In the genomic region with DNA sequence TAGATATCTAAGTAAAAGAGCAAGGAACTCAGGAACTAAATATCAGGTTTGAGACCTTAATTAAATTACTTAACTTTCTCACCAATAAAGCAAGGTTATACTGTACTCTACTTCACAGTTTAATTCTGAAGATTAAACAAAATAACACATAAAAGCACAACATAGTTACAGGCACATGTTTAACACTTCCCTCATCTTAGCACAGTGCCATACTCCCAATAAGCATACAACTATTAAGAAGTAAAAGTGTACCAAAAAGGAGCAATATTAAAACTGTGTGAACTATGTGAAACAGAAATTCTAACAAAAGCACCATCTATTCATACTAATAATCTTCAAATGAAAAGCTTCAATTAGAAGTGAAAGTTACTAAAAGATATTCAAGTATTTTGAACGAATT, we compare ENCODE assay signal across 9 cellular contexts. TPM values are rescaled to one million over a fixed set of nuclear protein-coding genes. Genes with fewer than 3 reads are reported as not detected.
DNase-seq lines count a peak whose midpoint lies in the region; ATAC-seq and TF ChIP-seq lines count a peak whose summit lies in the region.
"Had no signal": no experiment of that assay in that cellular context is flagged by ENCODE, and none has a peak within 500 bp of the region (broad histone marks: within the 10 kb centered on the region; RNA-seq: fewer than 3 reads in every experiment).

No MANE protein-coding gene starts in this region.

- peaks cover 17% of the 10 kb centered on the region for H3K4me1 Mint-ChIP-seq in progenitor cell of endocrine pancreas (ENCODE audit: low read depth)

- ATAC-seq in Panc1 (no peak), GM21737 (IDR thresholded peaks at IDR 0.05; ENCODE audit: unreplicated experiment) (no peak)

- no TSS peak for BruUV-seq in Panc1 (replicated peaks; lab: Mats Ljungman, UMichigan)

- H3K27me3 ChIP-seq in Panc1 (ENCODE audit: control insufficient read depth, insufficient read depth, low read length), result no peaks in the 10 kb centered on the region

- H3K9me3 ChIP-seq in Panc1 (ENCODE audit: control insufficient read depth, insufficient read depth, low read depth, low read length), result no peaks in the 10 kb centered on the region

- peak overlapping the region; percentile 93 for H3K4me3 Mint-ChIP-seq in progenitor cell of endocrine pancreas (ENCODE audit: low read depth)

- no peaks in the 10 kb centered on the region for H3K9me3 Mint-ChIP-seq in progenitor cell of endocrine pancreas (ENCODE audit: low read depth)

- intact Hi-C loops in Panc1 (cut with micrococcal nuclease; ENCODE audit: unreplicated experiment), result no loop called here

- H3K27ac ChIP-seq in Panc1 (ENCODE audit: low read length), result peak overlapping the region; percentile 93

- peaks cover 13% of the 10 kb centered on the region for H3K36me3 Mint-ChIP-seq in progenitor cell of endocrine pancreas (ENCODE audit: insufficient read depth)

- POLR2A ChIA-PET in Panc1 (lab: Charles Lee), result no interaction called here

- H3K27me3 Mint-ChIP-seq in progenitor cell of endocrine pancreas, result no peaks in the 10 kb centered on the region

- TF ChIP-seq CTCF in Panc1 (IDR thresholded peaks at IDR 0.05) (no peak), epithelial cell of esophagus (IDR thresholded peaks at IDR 0.05; ENCODE audit: insufficient read depth, low read depth, low read length, missing control alignments) (no peak), progenitor cell of endocrine pancreas (IDR thresholded peaks at IDR 0.05; ENCODE audit: unreplicated experiment) (no peak)

- H3K4me1 ChIP-seq in Panc1 (ENCODE audit: control insufficient read depth, insufficient read depth, low read length), result peaks cover 4% of the 10 kb centered on the region; the same call in 1 of the 2 replicates

- CTCF ChIA-PET in Panc1 (lab: Charles Lee), result no interaction called here

- in situ Hi-C loops in Panc1 (cut with HindIII; ENCODE audit: low pct_unique_long_range_greater_than_20kb, low sequenced_read_pairs), result no loop called here

- H3K27ac Mint-ChIP-seq in progenitor cell of endocrine pancreas, result peak overlapping the region; percentile 29

- H3K36me3 ChIP-seq in Panc1 (ENCODE audit: control insufficient read depth, insufficient read depth, low read length), result peaks cover 14% of the 10 kb centered on the region; the same call in 1 of the 2 replicates

- no peak for DNase-seq in Panc1 (ENCODE audit: low read depth, low spot score)
- DNase-seq in epithelial cell of esophagus (ENCODE audit: low read depth), result no peak
- no peak for DNase-seq in progenitor cell of endocrine pancreas (ENCODE audit: low spot score, unreplicated experiment)
- no peak for DNase-seq in stimulated activated CD4-positive, alpha-beta T cell treated with anti-CD3 and anti-CD28 coated beads, Interleukin-4, amount 100 ng/mL, for 4 hours
- no peak for DNase-seq in NCI-H446 treated with DMSO at 0.1 percent for 48 hours (lab: John Stamatoyannopoulos, UW)
- no peak for DNase-seq in NOMO-1 (lab: John Stamatoyannopoulos, UW; ENCODE audit: unreplicated experiment in 2 of 2)
- DNase-seq: NK-92 treated with Interleukin-12 subunit alpha and Interleukin-12 subunit beta, amount 100 ng/mL, for 24 hours had no signal

- H3K4me3 ChIP-seq in GM08714 (ENCODE audit: low read length), result peak overlapping the region; percentile 99; the same call in 1 of the 2 replicates
- H3K4me3 ChIP-seq in Panc1 (ENCODE audit: low read depth in 2 of 2, low read length in 2 of 2), result peak overlapping the region; percentile 75 to 99
- H3K4me3 ChIP-seq in epithelial cell of esophagus (ENCODE audit: low read length), result peak overlapping the region; percentile 96

RNA-seq across cellular contexts. Expression of gene APPBP2, which starts 2.2 kb away (rescaled TPM):
- 25.8 TPM for total RNA-seq in Panc1 (2021; ENCODE audit: unreplicated experiment)
- 8.7 TPM for polyA plus RNA-seq in Panc1 (2012; ENCODE audit: insufficient read length)
- total RNA-seq in progenitor cell of endocrine pancreas, result 54.3 and 61.3 TPM in 2 replicates
